ENCODE assay signal across 1 cellular context in the genomic region with DNA sequence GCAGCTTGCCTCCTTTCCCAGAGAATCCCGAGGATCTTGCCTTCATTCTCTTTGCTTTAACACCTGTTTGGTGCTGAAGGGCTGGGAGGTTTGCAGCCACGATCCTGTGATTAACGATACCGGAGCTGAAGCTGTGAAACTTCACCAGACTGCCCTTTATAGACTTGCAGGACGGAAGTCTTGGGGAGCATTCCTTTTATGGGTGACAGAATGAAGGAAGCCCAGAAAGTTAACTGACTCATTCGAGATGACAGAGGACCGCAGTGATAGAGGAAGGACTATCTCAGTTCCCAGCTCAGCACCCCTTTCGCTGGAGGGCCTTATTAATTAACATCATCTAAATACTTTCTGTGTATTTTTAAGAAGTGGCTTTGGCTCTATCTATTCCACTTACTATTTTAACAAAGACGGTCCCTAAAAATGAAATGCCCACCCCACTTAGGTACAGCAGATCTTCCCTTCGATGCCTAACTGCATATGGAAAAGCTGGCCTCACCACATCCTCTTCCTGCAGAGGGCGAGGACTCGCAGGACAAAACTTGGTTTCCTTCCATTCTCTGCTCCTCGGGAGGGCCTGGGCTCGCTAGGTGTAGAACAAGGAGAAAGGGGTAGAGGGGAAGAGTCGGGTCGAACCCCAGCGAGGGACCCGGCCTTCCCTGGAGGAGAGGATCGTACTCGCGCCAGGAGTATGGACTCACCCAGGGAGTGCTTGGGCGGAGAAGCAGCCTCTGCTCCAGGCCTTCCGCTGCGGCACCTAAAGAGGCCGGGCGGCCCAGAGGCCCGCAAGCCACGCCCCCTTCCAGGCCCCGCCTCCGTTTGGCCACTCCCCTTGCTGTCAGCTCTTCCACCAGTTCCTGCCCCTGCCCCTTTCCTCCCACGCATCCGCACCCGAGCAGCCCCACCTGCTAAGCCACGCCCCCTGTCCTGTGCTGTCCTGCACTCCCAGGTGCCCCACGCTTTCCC.
TF ChIP-seq lines count a peak whose summit lies in the region.

No MANE protein-coding gene starts in this region.

TF ChIP-seq in WTC11, 78 proteins besides CTCF, POLR2A, EP300 and RAD21 (continued from another document):
- TF ChIP-seq, protein P1, sequence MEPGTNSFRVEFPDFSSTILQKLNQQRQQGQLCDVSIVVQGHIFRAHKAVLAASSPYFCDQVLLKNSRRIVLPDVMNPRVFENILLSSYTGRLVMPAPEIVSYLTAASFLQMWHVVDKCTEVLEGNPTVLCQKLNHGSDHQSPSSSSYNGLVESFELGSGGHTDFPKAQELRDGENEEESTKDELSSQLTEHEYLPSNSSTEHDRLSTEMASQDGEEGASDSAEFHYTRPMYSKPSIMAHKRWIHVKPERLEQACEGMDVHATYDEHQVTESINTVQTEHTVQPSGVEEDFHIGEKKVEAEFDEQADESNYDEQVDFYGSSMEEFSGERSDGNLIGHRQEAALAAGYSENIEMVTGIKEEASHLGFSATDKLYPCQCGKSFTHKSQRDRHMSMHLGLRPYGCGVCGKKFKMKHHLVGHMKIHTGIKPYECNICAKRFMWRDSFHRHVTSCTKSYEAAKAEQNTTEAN (CRISPR knock-in tag; IDR thresholded peaks at IDR 0.05), result no peak
- TF ChIP-seq RELA (CRISPR knock-in tag; IDR thresholded peaks at IDR 0.05; ENCODE audit: borderline replicate concordance), result no peak
- TF ChIP-seq TEAD1 (CRISPR knock-in tag; IDR thresholded peaks at IDR 0.05), result no peak
- TF ChIP-seq, protein P2, sequence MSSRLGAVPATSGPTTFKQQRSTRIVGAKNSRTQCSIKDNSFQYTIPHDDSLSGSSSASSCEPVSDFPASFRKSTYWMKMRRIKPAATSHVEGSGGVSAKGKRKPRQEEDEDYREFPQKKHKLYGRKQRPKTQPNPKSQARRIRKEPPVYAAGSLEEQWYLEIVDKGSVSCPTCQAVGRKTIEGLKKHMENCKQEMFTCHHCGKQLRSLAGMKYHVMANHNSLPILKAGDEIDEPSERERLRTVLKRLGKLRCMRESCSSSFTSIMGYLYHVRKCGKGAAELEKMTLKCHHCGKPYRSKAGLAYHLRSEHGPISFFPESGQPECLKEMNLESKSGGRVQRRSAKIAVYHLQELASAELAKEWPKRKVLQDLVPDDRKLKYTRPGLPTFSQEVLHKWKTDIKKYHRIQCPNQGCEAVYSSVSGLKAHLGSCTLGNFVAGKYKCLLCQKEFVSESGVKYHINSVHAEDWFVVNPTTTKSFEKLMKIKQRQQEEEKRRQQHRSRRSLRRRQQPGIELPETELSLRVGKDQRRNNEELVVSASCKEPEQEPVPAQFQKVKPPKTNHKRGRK (CRISPR knock-in tag; IDR thresholded peaks at IDR 0.05; ENCODE audit: borderline replicate concordance), result no peak
- TF ChIP-seq ELF4 (CRISPR knock-in tag; IDR thresholded peaks at IDR 0.05; ENCODE audit: low read depth), result no peak
- no peak for TF ChIP-seq NR3C1 (CRISPR knock-in tag; conservative IDR thresholded peaks at IDR 0.05; ENCODE audit: low read depth)
- TF ChIP-seq, protein P3, sequence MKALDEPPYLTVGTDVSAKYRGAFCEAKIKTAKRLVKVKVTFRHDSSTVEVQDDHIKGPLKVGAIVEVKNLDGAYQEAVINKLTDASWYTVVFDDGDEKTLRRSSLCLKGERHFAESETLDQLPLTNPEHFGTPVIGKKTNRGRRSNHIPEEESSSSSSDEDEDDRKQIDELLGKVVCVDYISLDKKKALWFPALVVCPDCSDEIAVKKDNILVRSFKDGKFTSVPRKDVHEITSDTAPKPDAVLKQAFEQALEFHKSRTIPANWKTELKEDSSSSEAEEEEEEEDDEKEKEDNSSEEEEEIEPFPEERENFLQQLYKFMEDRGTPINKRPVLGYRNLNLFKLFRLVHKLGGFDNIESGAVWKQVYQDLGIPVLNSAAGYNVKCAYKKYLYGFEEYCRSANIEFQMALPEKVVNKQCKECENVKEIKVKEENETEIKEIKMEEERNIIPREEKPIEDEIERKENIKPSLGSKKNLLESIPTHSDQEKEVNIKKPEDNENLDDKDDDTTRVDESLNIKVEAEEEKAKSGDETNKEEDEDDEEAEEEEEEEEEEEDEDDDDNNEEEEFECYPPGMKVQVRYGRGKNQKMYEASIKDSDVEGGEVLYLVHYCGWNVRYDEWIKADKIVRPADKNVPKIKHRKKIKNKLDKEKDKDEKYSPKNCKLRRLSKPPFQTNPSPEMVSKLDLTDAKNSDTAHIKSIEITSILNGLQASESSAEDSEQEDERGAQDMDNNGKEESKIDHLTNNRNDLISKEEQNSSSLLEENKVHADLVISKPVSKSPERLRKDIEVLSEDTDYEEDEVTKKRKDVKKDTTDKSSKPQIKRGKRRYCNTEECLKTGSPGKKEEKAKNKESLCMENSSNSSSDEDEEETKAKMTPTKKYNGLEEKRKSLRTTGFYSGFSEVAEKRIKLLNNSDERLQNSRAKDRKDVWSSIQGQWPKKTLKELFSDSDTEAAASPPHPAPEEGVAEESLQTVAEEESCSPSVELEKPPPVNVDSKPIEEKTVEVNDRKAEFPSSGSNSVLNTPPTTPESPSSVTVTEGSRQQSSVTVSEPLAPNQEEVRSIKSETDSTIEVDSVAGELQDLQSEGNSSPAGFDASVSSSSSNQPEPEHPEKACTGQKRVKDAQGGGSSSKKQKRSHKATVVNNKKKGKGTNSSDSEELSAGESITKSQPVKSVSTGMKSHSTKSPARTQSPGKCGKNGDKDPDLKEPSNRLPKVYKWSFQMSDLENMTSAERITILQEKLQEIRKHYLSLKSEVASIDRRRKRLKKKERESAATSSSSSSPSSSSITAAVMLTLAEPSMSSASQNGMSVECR (CRISPR knock-in tag; IDR thresholded peaks at IDR 0.05; ENCODE audit: borderline replicate concordance), result no peak
- TF ChIP-seq, protein P4, sequence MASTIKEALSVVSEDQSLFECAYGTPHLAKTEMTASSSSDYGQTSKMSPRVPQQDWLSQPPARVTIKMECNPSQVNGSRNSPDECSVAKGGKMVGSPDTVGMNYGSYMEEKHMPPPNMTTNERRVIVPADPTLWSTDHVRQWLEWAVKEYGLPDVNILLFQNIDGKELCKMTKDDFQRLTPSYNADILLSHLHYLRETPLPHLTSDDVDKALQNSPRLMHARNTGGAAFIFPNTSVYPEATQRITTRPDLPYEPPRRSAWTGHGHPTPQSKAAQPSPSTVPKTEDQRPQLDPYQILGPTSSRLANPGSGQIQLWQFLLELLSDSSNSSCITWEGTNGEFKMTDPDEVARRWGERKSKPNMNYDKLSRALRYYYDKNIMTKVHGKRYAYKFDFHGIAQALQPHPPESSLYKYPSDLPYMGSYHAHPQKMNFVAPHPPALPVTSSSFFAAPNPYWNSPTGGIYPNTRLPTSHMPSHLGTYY (CRISPR knock-in tag; IDR thresholded peaks at IDR 0.05), result no peak
